Comparison of ENCODE assay signal across 1 cellular context in genomic region chr5:69238760-69239251, GRCh38.
TF ChIP-seq lines count a peak whose summit lies in the region.

No MANE protein-coding gene starts in this region.

TF ChIP-seq in HCT116, 20 proteins besides CTCF, POLR2A, EP300 and RAD21 (continued from another document):
- no peak for TF ChIP-seq POLR2AphosphoS5 (IDR thresholded peaks at IDR 0.05; ENCODE audit: low read depth, low read length)
- no peak for TF ChIP-seq EZH2 (IDR thresholded peaks at IDR 0.05)
- TF ChIP-seq SRF (IDR thresholded peaks at IDR 0.05; ENCODE audit: low read depth) = peak; percentile 72; the same call in 1 of the 2 replicates
- TF ChIP-seq CBX3 (IDR thresholded peaks at IDR 0.05; ENCODE audit: low read depth) = peak; percentile 51; the same call in 1 of the 2 replicates
- TF ChIP-seq JUND (IDR thresholded peaks at IDR 0.05) = peak; percentile 91
- peak; percentile 98 for TF ChIP-seq FOSL1 (IDR thresholded peaks at IDR 0.05; ENCODE audit: low read depth)
- no peak for TF ChIP-seq ZFX (IDR thresholded peaks at IDR 0.05)
- peak; percentile 69 for TF ChIP-seq CEBPB (IDR thresholded peaks at IDR 0.05; ENCODE audit: low read depth)
- peak; percentile 69; the same call in 1 of the 2 replicates for TF ChIP-seq SIN3A (IDR thresholded peaks at IDR 0.05; ENCODE audit: low read depth)
- TF ChIP-seq MAX (IDR thresholded peaks at IDR 0.05) = 0 out of 2 replicates have a peak, but pooled peaks have one; percentile 31
TF ChIP-seq in HCT116: peak in this region for 9.
